8 cellular contexts compared by ENCODE assay signal in genomic region chr19:39445258-39446071, GRCh38. TPM values are rescaled to one million over a fixed set of nuclear protein-coding genes. Genes with fewer than 3 reads are reported as not detected.
DNase-seq lines count a peak whose midpoint lies in the region; ATAC-seq and TF ChIP-seq lines count a peak whose summit lies in the region.

SUPT5H (plus strand) TSS chr19:39445582; CDS start chr19:39445891, 309 bp downstream.

- in situ Hi-C loops in mammary epithelial cell (cut with MboI; ENCODE audit: low sequenced_read_pairs in 2 of 2): loop anchor here in 1 of 2 donors (5.0 to 25.0 kb wide), 2 partner anchors 87 to 242 kb away; partner anchors contain the start of gene EID2B

- H3K4me1 ChIP-seq in ACC112 (ENCODE audit: control insufficient read depth, insufficient read depth, low read length, unreplicated experiment): peaks cover 15% of the 10 kb centered on the region
- peaks cover 27% of the 10 kb centered on the region for H3K4me1 ChIP-seq in mammary epithelial cell (ENCODE audit: insufficient read depth, low read length)
- H3K4me1 ChIP-seq in smooth muscle cell (ENCODE audit: low read depth): peaks cover 11% of the 10 kb centered on the region

- dilution Hi-C loops in mammary epithelial cell (cut with HindIII; ENCODE audit: low sequenced_read_pairs): no loop called here

- BruUV-seq in mammary epithelial cell (replicated peaks; lab: Mats Ljungman, UMichigan): TSS peak; percentile 69

- H3F3A ChIP-seq in smooth muscle cell (ENCODE audit: low read depth): peaks cover 9% of the 10 kb centered on the region

- no peak for TF ChIP-seq CTCF in WERI-Rb-1 (IDR thresholded peaks at IDR 0.05; ENCODE audit: low read depth, low read length)
- no peak for TF ChIP-seq CTCF in mammary epithelial cell (conservative IDR thresholded peaks at IDR 0.05 in 1 of 2, IDR thresholded peaks at IDR 0.05 in 1 of 2; ENCODE audit: extremely low read depth in 1 of 2, insufficient read depth in 1 of 2, low read depth in 1 of 2, low read length in 2 of 2)
- no peak for TF ChIP-seq CTCF in smooth muscle cell (IDR thresholded peaks at IDR 0.05; ENCODE audit: borderline replicate concordance, insufficient read depth, poor library complexity, severe bottlenecking)

- no peaks in the 10 kb centered on the region for H3K9me3 ChIP-seq in WERI-Rb-1 (ENCODE audit: severe bottlenecking)
- H3K9me3 ChIP-seq in mammary epithelial cell (replicated peaks; ENCODE audit: insufficient read depth, low read length): no peaks in the 10 kb centered on the region
- H3K9me3 ChIP-seq in smooth muscle cell (replicated peaks; ENCODE audit: low read depth): no peaks in the 10 kb centered on the region

- H3K79me2 ChIP-seq in ACC112 (ENCODE audit: control insufficient read depth, insufficient read depth, low read length, unreplicated experiment) (peaks cover 58% of the 10 kb centered on the region), mammary epithelial cell (ENCODE audit: insufficient read depth, low read length) (peaks cover 61% of the 10 kb centered on the region), smooth muscle cell (ENCODE audit: low read depth) (peaks cover 57% of the 10 kb centered on the region)

- H3K27ac ChIP-seq in ACC112 (ENCODE audit: low read depth, low read length) (peak within 1 kb of the TSS; percentile 89), WERI-Rb-1 (peak within 1 kb of the TSS; percentile 90), mammary epithelial cell (ENCODE audit: insufficient read depth, low read depth, low read length) (peak within 1 kb of the TSS; percentile 81), smooth muscle cell (ENCODE audit: low read depth) (peak within 1 kb of the TSS; percentile 88)

- H3K9ac ChIP-seq in mammary epithelial cell (ENCODE audit: insufficient read depth, low read length) (peak within 1 kb of the TSS; percentile 96), smooth muscle cell (ENCODE audit: low read depth) (peak within 1 kb of the TSS; percentile 97)

- H3K4me3 ChIP-seq in ACC112 (ENCODE audit: low read depth, low read length) (peak within 1 kb of the TSS; percentile 98), WERI-Rb-1 (ENCODE audit: low read depth, low read length) (peak within 1 kb of the TSS; percentile 95), mammary epithelial cell (replicated peaks in 1 of 3; ENCODE audit: insufficient read depth in 1 of 3, low read depth in 2 of 3, low read length in 3 of 3) (peak within 1 kb of the TSS; percentile 78 to 93 (median 90)), smooth muscle cell (peak within 1 kb of the TSS; percentile 84)

- 0% methylated on average over 35 of the region's 65 CpGs for WGBS in mammary epithelial cell (ENCODE audit: low coverage, missing lambda C conversion rate)
- under 1% methylated on average over 64 of the region's 65 CpGs for WGBS in smooth muscle cell (ENCODE audit: low lambda C conversion rate)

- ATAC-seq in GM18873 (IDR thresholded peaks at IDR 0.05; ENCODE audit: low FRiP score, unreplicated experiment) (peak; percentile 75), HG03139 (IDR thresholded peaks at IDR 0.05; ENCODE audit: unreplicated experiment) (peak; percentile 79)

- intact Hi-C loops in mammary epithelial cell (cut with micrococcal nuclease): loop anchor here (2.0 to 5.0 kb wide), 2 partner anchors 37 to 43 kb away; partner anchors contain the start of gene TIMM50

- H3K27me3 ChIP-seq in ACC112 (ENCODE audit: insufficient read depth, low read length) (no peaks in the 10 kb centered on the region), WERI-Rb-1 (ENCODE audit: insufficient read depth, low read depth, severe bottlenecking) (no peaks in the 10 kb centered on the region), mammary epithelial cell (ENCODE audit: insufficient read depth, low read length) (no peaks in the 10 kb centered on the region), smooth muscle cell (ENCODE audit: low read depth) (no peaks in the 10 kb centered on the region)

- H4K20me1 ChIP-seq in mammary epithelial cell (ENCODE audit: insufficient read depth, low read length): no peaks in the 10 kb centered on the region
- H4K20me1 ChIP-seq in smooth muscle cell (ENCODE audit: low read depth): peaks cover 45% of the 10 kb centered on the region

- CTCF ChIA-PET in mammary epithelial cell (lab: Charles Lee; ENCODE audit: low non-redundant PET): interaction anchor here (0.6 kb wide), 1 partner anchor 1367 kb away, joined by 3 read pairs; no protein-coding TSS in a partner anchor

- H3K4me2 ChIP-seq in mammary epithelial cell (ENCODE audit: insufficient read depth, low read depth, low read length): peak within 1 kb of the TSS; percentile 81
- peak within 1 kb of the TSS; percentile 97 for H3K4me2 ChIP-seq in smooth muscle cell

- DNase-seq in NCI-H2227 (lab: John Stamatoyannopoulos, UW; ENCODE audit: unreplicated experiment) (peak; percentile 100), WERI-Rb-1 (peak; percentile 97), mammary epithelial cell (peak; percentile 97), iPS-NIHi11 (ENCODE audit: low spot score) (peak; percentile 100), smooth muscle cell (lab: John Stamatoyannopoulos, UW; ENCODE audit: unreplicated experiment) (peak; percentile 77)

- H3K36me3 ChIP-seq in ACC112 (ENCODE audit: insufficient read depth, low read length): no peaks in the 10 kb centered on the region
- peaks cover 22% of the 10 kb centered on the region for H3K36me3 ChIP-seq in WERI-Rb-1
- H3K36me3 ChIP-seq in mammary epithelial cell (ENCODE audit: insufficient read depth, low read length): peaks cover 2% of the 10 kb centered on the region
- H3K36me3 ChIP-seq in smooth muscle cell (ENCODE audit: low read depth): no peaks in the 10 kb centered on the region

- H2AFZ ChIP-seq in ACC112 (ENCODE audit: low read length, unreplicated experiment) (peak within 1 kb of the TSS; percentile 85), mammary epithelial cell (ENCODE audit: low read depth, low read length) (peak within 1 kb of the TSS; percentile 85), smooth muscle cell (ENCODE audit: low read depth) (peak within 1 kb of the TSS; percentile 61)

RNA-seq across cellular contexts. Expression of gene SUPT5H, which starts in this region (rescaled TPM):
- total RNA-seq in mammary epithelial cell (100 to 1,000 TPM in 1 of 2 donors, 10 to 100 TPM in 1; 66.7 to 120 TPM), smooth muscle cell (41.0 and 44.9 TPM in 2 replicates)
- polyA plus RNA-seq in mammary epithelial cell (74.5 TPM), smooth muscle cell (134 and 139 TPM in 2 replicates)
- polyA minus RNA-seq in mammary epithelial cell: 177 TPM

Comparison
In these comparisons a context has a peak if more than half of its experiments do, and no peak if none do; other contexts are left out.
1. Peak in every context shown above with its lines: DNase-seq, ATAC-seq, H3K4me3 ChIP-seq and H3K27ac ChIP-seq.